ENCODE assay signal across 8 cellular contexts in the genomic region with DNA sequence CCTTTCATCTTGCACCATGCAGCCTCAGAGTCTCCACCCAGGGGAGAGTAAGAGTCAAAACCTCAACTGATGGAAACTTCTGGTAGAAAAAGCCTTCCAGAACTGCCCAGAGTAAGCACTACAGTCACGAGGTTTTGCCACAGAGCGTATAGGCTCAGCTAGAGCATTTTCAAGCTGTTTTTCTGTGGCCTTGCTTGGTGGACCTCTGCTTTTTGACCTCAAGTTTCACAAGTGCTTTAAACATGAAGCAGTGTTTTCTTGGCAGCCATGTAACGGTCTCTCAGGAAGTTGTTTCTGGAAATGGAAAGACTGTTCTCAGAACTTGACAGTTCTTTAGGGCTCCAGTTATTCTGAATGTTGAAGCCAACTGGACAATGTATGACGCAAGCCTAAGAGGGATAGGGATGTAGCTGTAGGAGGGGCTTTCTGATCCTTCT.
DNase-seq lines count a peak whose midpoint lies in the region; ATAC-seq, FAIRE-seq and TF ChIP-seq lines count a peak whose summit lies in the region.

No MANE protein-coding gene starts in this region.

- no peak overlapping the region for H3K27ac Mint-ChIP-seq in activated T-cell treated with anti-CD3 and anti-CD28 coated beads, Interleukin-2, amount 50 U/mL, for 24 hours

- no peak overlapping the region for H3K9ac ChIP-seq in GM12878 (ENCODE audit: control insufficient read depth, insufficient read depth, low read length)

- H3K27me3 ChIP-seq in GM12878 (replicated peaks in 1 of 2; ENCODE audit: control insufficient read depth in 2 of 2, insufficient read depth in 2 of 2, low read length in 1 of 2) (no peaks in the 10 kb centered on the region), psoas muscle (ENCODE audit: insufficient read depth in 3 of 3, low read length in 2 of 3) (no peaks in the 10 kb centered on the region)

- H3K27me3 Mint-ChIP-seq in activated T-cell treated with anti-CD3 and anti-CD28 coated beads, Interleukin-2, amount 50 U/mL, for 24 hours = no peaks in the 10 kb centered on the region

- TF ChIP-seq POLR2A in GM12878 (IDR thresholded peaks at IDR 0.05; ENCODE audit: low read depth, low read length) = no peak

- no peaks in the 10 kb centered on the region for H3K36me3 Mint-ChIP-seq in activated T-cell treated with anti-CD3 and anti-CD28 coated beads, Interleukin-2, amount 50 U/mL, for 24 hours (ENCODE audit: low read depth)

- peak; percentile 49 to 67; a peak in 3 of 4 replicates for TF ChIP-seq EP300 in GM12878 (IDR thresholded peaks at IDR 0.05; ENCODE audit: borderline replicate concordance in 1 of 2, control insufficient read depth in 1 of 2, low read depth in 2 of 2, low read length in 2 of 2)

- H3K4me1 ChIP-seq in GM12878 (ENCODE audit: control insufficient read depth, insufficient read depth, low read length) (no peaks in the 10 kb centered on the region), psoas muscle (peaks cover 42% of the 10 kb centered on the region)

- no peaks in the 10 kb centered on the region for H3K9me3 Mint-ChIP-seq in activated T-cell treated with anti-CD3 and anti-CD28 coated beads, Interleukin-2, amount 50 U/mL, for 24 hours

- peaks cover 0 to 2% of the 10 kb centered on the region in 2 experiments; a peak in 1 of 4 replicates for H3K36me3 ChIP-seq in GM12878 (ENCODE audit: control insufficient read depth in 2 of 2, insufficient read depth in 2 of 2, low read length in 1 of 2)
- H3K36me3 ChIP-seq in psoas muscle (ENCODE audit: insufficient read depth in 1 of 2, low read depth in 1 of 2) = no peaks in the 10 kb centered on the region

- FAIRE-seq in GM12878 (lab: Jason Lieb, UNC) = no peak

- no peak for TF ChIP-seq RAD21 in GM12878 (IDR thresholded peaks at IDR 0.05; ENCODE audit: insufficient read depth, low read depth, low read length)

- H3K4me2 ChIP-seq in GM12878 (ENCODE audit: control insufficient read depth, insufficient read depth) = no peak overlapping the region

- 47% methylated on average over 4 of the region's 4 CpGs for WGBS in GM12878 (ENCODE audit: insufficient coverage, insufficient replicate concordance, low lambda C conversion rate, missing lambda C conversion rate)
- 58 to 68% (median 61%) methylated on average over 4 of the region's 4 CpGs for WGBS in psoas muscle, 3 donors

- no peak overlapping the region for H3K4me3 Mint-ChIP-seq in activated T-cell treated with anti-CD3 and anti-CD28 coated beads, Interleukin-2, amount 50 U/mL, for 24 hours

- intact Hi-C loops in GM12878 (cut with micrococcal nuclease; ENCODE audit: unreplicated experiment) (loop anchor here (5.0 kb wide), 1 partner anchor 35 kb away; no protein-coding TSS in a partner anchor), psoas muscle (cut with DNase I) (no loop called here)

- in situ Hi-C loops in GM12878 (cut with MboI) = no loop called here

- CTCF ChIA-PET in GM12878 (lab: Yijun Ruan, JAX) = interaction anchor here (0.9 to 6.9 kb wide), 13 partner anchors 32 to 419 kb away, joined by 3 to 40 read pairs (median 3); no protein-coding TSS in a partner anchor

- SMC1A ChIA-PET in GM12878 (lab: Charles Lee; ENCODE audit: uncharacterized antibody, unreplicated experiment) = interaction anchor here (0.9 to 7.1 kb wide), 15 partner anchors 8 to 204 kb away, joined by 3 to 71 read pairs (median 5); partner anchors contain the start of gene TMEM242

- H3K4me3 ChIP-seq in GM12878 (no peak overlapping the region), psoas muscle (no peak overlapping the region)

- peaks cover 13% of the 10 kb centered on the region for H3K4me1 Mint-ChIP-seq in activated T-cell treated with anti-CD3 and anti-CD28 coated beads, Interleukin-2, amount 50 U/mL, for 24 hours (ENCODE audit: low read depth)

- RAD21 ChIA-PET in GM12878 (lab: Charles Lee; ENCODE audit: unreplicated experiment) = interaction anchor here (0.9 to 2.4 kb wide), 5 partner anchors 11 to 143 kb away, joined by 3 to 15 read pairs (median 5); no protein-coding TSS in a partner anchor

- no peak overlapping the region for H2AFZ ChIP-seq in GM12878 (ENCODE audit: control insufficient read depth, low read depth, low read length)

- H3K9me3 ChIP-seq in GM12878 (replicated peaks; ENCODE audit: control insufficient read depth, insufficient read depth, low read length) (peaks cover 4% of the 10 kb centered on the region; the same call in 2 of the 3 replicates), psoas muscle (no peaks in the 10 kb centered on the region)

- DNase-seq in GM12878 (ENCODE audit: low read depth, low spot score) (peak; percentile 48), psoas muscle (no peak), SKM-1 (lab: John Stamatoyannopoulos, UW; ENCODE audit: unreplicated experiment) (no peak), NCI-H2227 treated with DMSO at 0.1 percent for 48 hours (lab: John Stamatoyannopoulos, UW) (no peak), foreskin melanocyte (no peak)
- no peak for DNase-seq in activated T-cell treated with anti-CD3 and anti-CD28 coated beads, Interleukin-2, amount 50 U/mL, for 24 hours

- BruUV-seq in GM12878 (replicated peaks; lab: Mats Ljungman, UMichigan) = no TSS peak

- POLR2A ChIA-PET in GM12878 (lab: Charles Lee) = interaction anchor here (0.6 to 1.5 kb wide), 6 partner anchors 14 to 66 kb away, joined by 3 to 4 read pairs (median 3); no protein-coding TSS in a partner anchor

- ATAC-seq in GM18868 (IDR thresholded peaks at IDR 0.05; ENCODE audit: unreplicated experiment) (peak; percentile 81), HG03064 (IDR thresholded peaks at IDR 0.05; ENCODE audit: low read depth, unreplicated experiment) (peak; percentile 96), GM12878 (peak; percentile 93), psoas muscle (no peak)

- TF ChIP-seq CTCF in GM12878 (IDR thresholded peaks at IDR 0.05 in 2 of 3, conservative IDR thresholded peaks at IDR 0.05 in 1 of 3; ENCODE audit: control insufficient read depth in 2 of 3, extremely low read depth in 1 of 3, insufficient read depth in 1 of 3, low read depth in 3 of 3, low read length in 3 of 3) = peak in 1 of 3 experiments; percentile 23; a peak in 1 of 6 replicates
- no peak for TF ChIP-seq CTCF in psoas muscle (IDR thresholded peaks at IDR 0.05)

- H4K20me1 ChIP-seq in GM12878 (ENCODE audit: control insufficient read depth, insufficient read depth) = no peaks in the 10 kb centered on the region

- H3K27ac ChIP-seq in GM12878 (ENCODE audit: control insufficient read depth, insufficient read depth) (no peak overlapping the region), psoas muscle (peak overlapping the region; percentile 42)

- H3K79me2 ChIP-seq in GM12878 (ENCODE audit: control insufficient read depth, insufficient read depth, low read length) = no peaks in the 10 kb centered on the region

TF ChIP-seq in GM12878, 131 proteins besides CTCF, POLR2A, EP300 and RAD21 (continues in another document):
- no peak for TF ChIP-seq ZSCAN29 (IDR thresholded peaks at IDR 0.05)
- TF ChIP-seq NFYA (IDR thresholded peaks at IDR 0.05; ENCODE audit: borderline replicate concordance, low read depth, low read length) = no peak
- no peak for TF ChIP-seq RCOR1 (conservative IDR thresholded peaks at IDR 0.05; ENCODE audit: low read depth, low read length)
- no peak for TF ChIP-seq PRDM15 (CRISPR knock-in tag; IDR thresholded peaks at IDR 0.05)
- TF ChIP-seq YY1 (IDR thresholded peaks at IDR 0.05; ENCODE audit: low read depth, low read length) = no peak
- no peak for TF ChIP-seq ATF3 (IDR thresholded peaks at IDR 0.05; ENCODE audit: borderline replicate concordance, extremely low read depth, low read depth, low read length)
- TF ChIP-seq BHLHE40 (IDR thresholded peaks at IDR 0.05; ENCODE audit: borderline replicate concordance in 1 of 2, low read depth in 2 of 2, low read length in 1 of 2) = peak; percentile 37 to 39; a peak in 2 of 4 replicates
- no peak for TF ChIP-seq LARP7 (IDR thresholded peaks at IDR 0.05)
- TF ChIP-seq BCL11A (IDR thresholded peaks at IDR 0.05; ENCODE audit: low read depth, low read length) = no peak
- TF ChIP-seq MTA2 (IDR thresholded peaks at IDR 0.05; ENCODE audit: low read depth) = peak; percentile 51; the same call in 1 of the 2 replicates
- no peak for TF ChIP-seq HCFC1 (IDR thresholded peaks at IDR 0.05; ENCODE audit: low read length)

Comparison
In these comparisons a context has a peak if more than half of its experiments do, and no peak if none do; other contexts are left out.
1. ATAC-seq: peak in GM18868 (single experiment), HG03064 (single experiment) and GM12878 (single experiment); none in psoas muscle (0 of 4).